Comparison of ENCODE assay signal across 9 cellular contexts in genomic region chr21:14591277-14591876, GRCh38. TPM values are rescaled to one million over a fixed set of nuclear protein-coding genes. Genes with fewer than 3 reads are reported as not detected.
DNase-seq lines count a peak whose midpoint lies in the region; ATAC-seq and TF ChIP-seq lines count a peak whose summit lies in the region.
"Had no signal": no experiment of that assay in that cellular context is flagged by ENCODE, and none has a peak within 500 bp of the region (broad histone marks: within the 10 kb centered on the region; RNA-seq: fewer than 3 reads in every experiment).

No MANE protein-coding gene starts in this region.

- H3K27ac Mint-ChIP-seq in activated CD8-positive, alpha-beta T cell treated with anti-CD3 and anti-CD28 coated beads, Interleukin-2, amount 10 ng/mL, durations not matched to agents 7 days and 5 days: peak overlapping the region; percentile 61
- peak overlapping the region; percentile 4 for H3K27ac Mint-ChIP-seq in memory B cell
- H3K27ac Mint-ChIP-seq in endothelial cell (ENCODE audit: unreplicated experiment): no peak overlapping the region

- no peak overlapping the region for H3K4me3 Mint-ChIP-seq in activated CD8-positive, alpha-beta T cell treated with anti-CD3 and anti-CD28 coated beads, Interleukin-2, amount 10 ng/mL, durations not matched to agents 7 days and 5 days
- H3K4me3 Mint-ChIP-seq in memory B cell (no peak overlapping the region), endothelial cell (ENCODE audit: unreplicated experiment) (no peak overlapping the region)

- H3K36me3 Mint-ChIP-seq in activated CD8-positive, alpha-beta T cell treated with anti-CD3 and anti-CD28 coated beads, Interleukin-2, amount 10 ng/mL, durations not matched to agents 7 days and 5 days (ENCODE audit: low read depth): peaks cover 49% of the 10 kb centered on the region
- H3K36me3 Mint-ChIP-seq in memory B cell (peaks cover 2% of the 10 kb centered on the region), endothelial cell (ENCODE audit: low read depth, unreplicated experiment) (peaks cover 4% of the 10 kb centered on the region)

- peak; percentile 44 for ATAC-seq in GM21619 (IDR thresholded peaks at IDR 0.05; ENCODE audit: unreplicated experiment)
- peak; percentile 23 for ATAC-seq in activated CD8-positive, alpha-beta T cell treated with anti-CD3 and anti-CD28 coated beads, Interleukin-2, amount 10 ng/mL, durations not matched to agents 7 days and 5 days
- ATAC-seq in memory B cell (ENCODE audit: low read depth): no peak
- ATAC-seq in HG03442 (IDR thresholded peaks at IDR 0.05; ENCODE audit: unreplicated experiment): no peak

- CTCF ChIA-PET in activated CD8-positive, alpha-beta T cell treated with anti-CD3 and anti-CD28 coated beads, Interleukin-2, amount 10 ng/mL, durations not matched to agents 7 days and 5 days (lab: Charles Lee): interaction anchor here (0.7 to 2.7 kb wide), 11 partner anchors 12 to 146 kb away, joined by 3 to 19 read pairs (median 3); no protein-coding TSS in a partner anchor

- DNase-seq in GM10266 (ENCODE audit: extremely low spot score) (peak; percentile 13), memory B cell (ENCODE audit: low spot score in 2 of 2) (no peak), cardiac septum (ENCODE audit: low spot score) (no peak), endothelial cell (ENCODE audit: low spot score) (no peak), hypothalamus (lab: John Stamatoyannopoulos, UW) (no peak)
- no peak for DNase-seq in activated CD8-positive, alpha-beta T cell treated with anti-CD3 and anti-CD28 coated beads, Interleukin-2, amount 10 ng/mL, durations not matched to agents 7 days and 5 days
- DNase-seq: DMS 273 treated with DMSO at 0.1 percent for 48 hours had no signal

- intact Hi-C loops in cardiac septum (cut with DNase I): no loop called here

- H3K27me3 Mint-ChIP-seq in activated CD8-positive, alpha-beta T cell treated with anti-CD3 and anti-CD28 coated beads, Interleukin-2, amount 10 ng/mL, durations not matched to agents 7 days and 5 days (ENCODE audit: low read depth): no peaks in the 10 kb centered on the region
- no peaks in the 10 kb centered on the region for H3K27me3 Mint-ChIP-seq in memory B cell
- no peaks in the 10 kb centered on the region for H3K27me3 Mint-ChIP-seq in endothelial cell (ENCODE audit: unreplicated experiment)

- peaks cover 29% of the 10 kb centered on the region for H3K9me3 Mint-ChIP-seq in activated CD8-positive, alpha-beta T cell treated with anti-CD3 and anti-CD28 coated beads, Interleukin-2, amount 10 ng/mL, durations not matched to agents 7 days and 5 days (ENCODE audit: insufficient read depth)
- peaks cover 2% of the 10 kb centered on the region for H3K9me3 Mint-ChIP-seq in memory B cell
- no peaks in the 10 kb centered on the region for H3K9me3 Mint-ChIP-seq in endothelial cell (ENCODE audit: unreplicated experiment)

- POLR2A ChIA-PET in activated CD8-positive, alpha-beta T cell treated with anti-CD3 and anti-CD28 coated beads, Interleukin-2, amount 10 ng/mL, durations not matched to agents 7 days and 5 days (lab: Charles Lee): interaction anchor here (0.8 to 2.2 kb wide), 6 partner anchors 11 to 208 kb away, joined by 3 to 10 read pairs (median 4); partner anchors contain the start of gene HSPA13

- H3K4me1 Mint-ChIP-seq in activated CD8-positive, alpha-beta T cell treated with anti-CD3 and anti-CD28 coated beads, Interleukin-2, amount 10 ng/mL, durations not matched to agents 7 days and 5 days (ENCODE audit: low read depth): peaks cover 32% of the 10 kb centered on the region
- peaks cover 8% of the 10 kb centered on the region for H3K4me1 Mint-ChIP-seq in memory B cell
- no peaks in the 10 kb centered on the region for H3K4me1 Mint-ChIP-seq in endothelial cell (ENCODE audit: unreplicated experiment)

- TF ChIP-seq CTCF in GM10266 (IDR thresholded peaks at IDR 0.05; ENCODE audit: control insufficient read depth, insufficient read depth, low read depth, missing control alignments) (no peak), endothelial cell (IDR thresholded peaks at IDR 0.05; ENCODE audit: unreplicated experiment) (no peak)

RNA-seq across cellular contexts. Expression of gene SAMSN1, which starts 45.3 kb away (rescaled TPM):
- 100 to 1,000 TPM; 103 to 104 TPM for total RNA-seq in activated CD8-positive, alpha-beta T cell treated with anti-CD3 and anti-CD28 coated beads, Interleukin-2, amount 10 ng/mL, durations not matched to agents 7 days and 5 days
- total RNA-seq in cardiac septum (1.9 TPM), endothelial cell (ENCODE audit: unreplicated experiment) (2.0 TPM)

Comparison
In these comparisons a context has a peak if more than half of its experiments do, and no peak if none do; other contexts are left out.
1. ATAC-seq: peak in GM21619 (single experiment) and activated CD8-positive, alpha-beta T cell treated with anti-CD3 and anti-CD28 coated beads, Interleukin-2, amount 10 ng/mL, durations not matched to agents 7 days and 5 days (single experiment); none in memory B cell (single experiment) and HG03442 (single experiment).
2. RNA of gene SAMSN1, which starts 45.3 kb away (total RNA-seq): 103 to 104 TPM in activated CD8-positive, alpha-beta T cell treated with anti-CD3 and anti-CD28 coated beads, Interleukin-2, amount 10 ng/mL, durations not matched to agents 7 days and 5 days; 2.0 TPM in endothelial cell (single experiment) and 1.9 TPM in cardiac septum (single experiment); every median in the first group is over 10 times any median in the second.